8 cellular contexts compared by ENCODE assay signal in genomic region chr1:120544434-120544833, GRCh38.
DNase-seq lines count a peak whose midpoint lies in the region; ATAC-seq, FAIRE-seq and TF ChIP-seq lines count a peak whose summit lies in the region.
"Not testable (repeated sequence)": the region's sequence is repeated elsewhere in the genome, so short reads cannot be mapped to it uniquely, and the experiment has no call there.

No MANE protein-coding gene starts in this region.

- H3K79me2 ChIP-seq in SK-N-SH (ENCODE audit: insufficient read depth) = not testable (repeated sequence)

- not testable (repeated sequence) for H3K36me3 ChIP-seq in SK-N-SH (replicated peaks in 1 of 2; ENCODE audit: control insufficient read depth in 1 of 2, insufficient read depth in 2 of 2, low read length in 1 of 2)

- TF ChIP-seq CTCF in A549 (IDR thresholded peaks at IDR 0.05) (0 out of 3 replicates have a peak, but pooled peaks have one; percentile 8), mesothelial cell of epicardium (IDR thresholded peaks at IDR 0.05; ENCODE audit: unreplicated experiment) (peak; percentile 29)
- not testable (repeated sequence) for TF ChIP-seq CTCF in SK-N-SH (IDR thresholded peaks at IDR 0.05)

- CTCF ChIA-PET in A549 (lab: Yijun Ruan, JAX); SK-N-SH (lab: Yijun Ruan, JAX): not testable (repeated sequence)

- not testable (repeated sequence) for H3K9me2 ChIP-seq in SK-N-SH

- H3K4me3 Mint-ChIP-seq in activated T-cell treated with anti-CD3 and anti-CD28 coated beads, Interleukin-2, amount 50 U/mL, for 24 hours; effector memory CD8-positive, alpha-beta T cell; mesothelial cell of epicardium: not testable (repeated sequence)

- not testable (repeated sequence) for H3K27me3 Mint-ChIP-seq in activated T-cell treated with anti-CD3 and anti-CD28 coated beads, Interleukin-2, amount 50 U/mL, for 24 hours; effector memory CD8-positive, alpha-beta T cell; mesothelial cell of epicardium (ENCODE audit: low read depth)

- H3K27ac Mint-ChIP-seq in activated T-cell treated with anti-CD3 and anti-CD28 coated beads, Interleukin-2, amount 50 U/mL, for 24 hours; effector memory CD8-positive, alpha-beta T cell; mesothelial cell of epicardium: not testable (repeated sequence)

- not testable (repeated sequence) for DNase-seq in A549 (ENCODE audit: low read depth in 1 of 2, low spot score in 1 of 2); SK-N-SH
- peak; percentile 82 for DNase-seq in activated T-cell treated with anti-CD3 and anti-CD28 coated beads, Interleukin-2, amount 50 U/mL, for 24 hours
- peak; percentile 83 to 98 (median 84) for DNase-seq in effector memory CD8-positive, alpha-beta T cell
- peak; percentile 40 to 82 for DNase-seq in mesothelial cell of epicardium (ENCODE audit: low spot score in 2 of 2, unreplicated experiment in 2 of 2)
- DNase-seq in stimulated activated CD4-positive, alpha-beta T cell treated with anti-CD3 and anti-CD28 coated beads, Interleukin-4, amount 100 ng/mL, for 48 hours (ENCODE audit: low read depth in 2 of 2) = peak; percentile 74 to 78

- not testable (repeated sequence) for H3K27ac ChIP-seq in A549; SK-N-SH (ENCODE audit: low read depth in 2 of 2, low read length in 1 of 2)

- H3K4me1 ChIP-seq in A549; SK-N-SH (ENCODE audit: control insufficient read depth in 1 of 2, insufficient read depth in 2 of 2, low read depth in 1 of 2, low read length in 1 of 2): not testable (repeated sequence)

- POLR2A ChIA-PET in A549 (lab: Yijun Ruan, JAX); SK-N-SH (lab: Yijun Ruan, JAX): not testable (repeated sequence)

- H3K9me3 Mint-ChIP-seq in activated T-cell treated with anti-CD3 and anti-CD28 coated beads, Interleukin-2, amount 50 U/mL, for 24 hours; effector memory CD8-positive, alpha-beta T cell; mesothelial cell of epicardium: not testable (repeated sequence)

- not testable (repeated sequence) for H2AFZ ChIP-seq in SK-N-SH (ENCODE audit: low read depth)

- FAIRE-seq in A549 (lab: Jason Lieb, UNC) = not testable (repeated sequence)

- not testable (repeated sequence) for H3K4me3 ChIP-seq in A549; SK-N-SH (ENCODE audit: low read depth in 2 of 2, low read length in 1 of 2)

- peak in 1 of 2 experiments; percentile 40; a peak in 2 of 5 replicates for TF ChIP-seq RAD21 in A549 (conservative IDR thresholded peaks at IDR 0.05 in 1 of 2, IDR thresholded peaks at IDR 0.05 in 1 of 2)
- peak; percentile 41 for TF ChIP-seq RAD21 in SK-N-SH (IDR thresholded peaks at IDR 0.05; ENCODE audit: low read length)

- not testable (repeated sequence) for TF ChIP-seq POLR2A in A549 (IDR thresholded peaks at IDR 0.05; ENCODE audit: low read length)

- H3K27me3 ChIP-seq in SK-N-SH (ENCODE audit: insufficient read depth) = not testable (repeated sequence)

- H3K9ac ChIP-seq in SK-N-SH = not testable (repeated sequence)

- peak; percentile 89 to 95 for ATAC-seq in A549
- ATAC-seq in GM18909 (IDR thresholded peaks at IDR 0.05; ENCODE audit: poor library complexity, unreplicated experiment) = peak; percentile 92
- ATAC-seq in HG02981 (IDR thresholded peaks at IDR 0.05; ENCODE audit: unreplicated experiment) = peak; percentile 80
- ATAC-seq in effector memory CD8-positive, alpha-beta T cell (replicated peaks) = peak; percentile 99

- H3F3A ChIP-seq in SK-N-SH (replicated peaks; ENCODE audit: insufficient read depth) = not testable (repeated sequence)

- not testable (repeated sequence) for H3K36me3 Mint-ChIP-seq in activated T-cell treated with anti-CD3 and anti-CD28 coated beads, Interleukin-2, amount 50 U/mL, for 24 hours (ENCODE audit: low read depth); mesothelial cell of epicardium
- peaks cover 21% of the 10 kb centered on the region for H3K36me3 Mint-ChIP-seq in effector memory CD8-positive, alpha-beta T cell (ENCODE audit: insufficient read depth)

- not testable (repeated sequence) for H3K9me3 ChIP-seq in A549, SK-N-SH

- not testable (repeated sequence) for H3K4me1 Mint-ChIP-seq in activated T-cell treated with anti-CD3 and anti-CD28 coated beads, Interleukin-2, amount 50 U/mL, for 24 hours (ENCODE audit: low read depth); effector memory CD8-positive, alpha-beta T cell (ENCODE audit: low read depth in 2 of 2); mesothelial cell of epicardium

- H3K4me2 ChIP-seq in A549, SK-N-SH: not testable (repeated sequence)

- not testable (repeated sequence) for H4K20me1 ChIP-seq in SK-N-SH (ENCODE audit: insufficient read depth)

- WGBS in A549 (ENCODE audit: missing lambda C conversion rate) = 9% methylated on average over 2 of the region's 2 CpGs
- WGBS in SK-N-SH (ENCODE audit: low lambda C conversion rate) = 7% methylated on average over 2 of the region's 2 CpGs

- TF ChIP-seq EP300 in A549 (IDR thresholded peaks at IDR 0.05); SK-N-SH (IDR thresholded peaks at IDR 0.05; ENCODE audit: borderline replicate concordance in 1 of 2, low read depth in 1 of 2, low read length in 1 of 2): not testable (repeated sequence)
